ENCODE assay signal across 27 cellular contexts in the genomic region with DNA sequence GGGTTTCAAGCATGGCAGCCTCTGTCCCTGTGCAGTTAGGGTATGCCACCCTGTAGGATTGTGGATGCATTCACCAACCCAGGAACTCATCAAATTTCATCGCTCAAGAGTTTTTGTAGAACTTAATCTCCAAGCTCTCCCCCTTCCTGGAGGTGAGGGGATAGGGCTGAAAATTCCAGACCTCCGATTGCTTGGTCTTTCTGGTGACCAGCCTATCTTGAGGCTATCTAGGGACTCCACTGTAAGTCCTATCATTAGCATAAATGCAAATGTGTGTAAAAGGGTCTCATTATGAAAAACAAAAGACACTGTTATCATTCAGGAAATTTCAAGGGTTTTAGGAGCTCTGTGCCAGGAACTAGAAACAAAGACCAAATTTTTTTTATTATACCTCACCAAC.
"Had no signal": no experiment of that assay in that cellular context is flagged by ENCODE, and none has a peak within 500 bp of the region (broad histone marks: within the 10 kb centered on the region; RNA-seq: fewer than 3 reads in every experiment).

No MANE protein-coding gene starts in this region.

- H3K27me3 Mint-ChIP-seq: stimulated activated memory B cell treated with anti-CD40 and anti-IgM and Interleukin-4, amounts not matched to agents 10 μg/mL and 1 μg/mL and 100 μg/mL, for 72 hours; stimulated activated naive B cell treated with anti-CD40 and anti-IgM and Interleukin-4, amounts not matched to agents 10 μg/mL and 1 μg/mL and 100 μg/mL, for 72 hours; stimulated activated naive CD8-positive, alpha-beta T cell treated with anti-CD3 and anti-CD28 coated beads, Interleukin-15, amount 100 ng/mL, for 72 hours; stimulated activated naive CD8-positive, alpha-beta T cell treated with anti-CD3 and anti-CD28 coated beads, Interleukin-15, Interleukin-2, amounts not matched to agents 100 ng/mL and 50 ng/mL, for 24 hours; type B pancreatic cell had no signal

- H3K4me3 ChIP-seq: stomach, suprapubic skin, testis, thoracic aorta, thyroid gland, tibial artery, tibial nerve, transverse colon, upper lobe of left lung, upper lobe of right lung, uterus, vagina had no signal

- ATAC-seq: stimulated activated effector memory CD8-positive, alpha-beta T cell treated with anti-CD3 and anti-CD28 coated beads, Interleukin-12 subunit alpha, Interleukin-12 subunit beta, amount 100 ng/mL, for 72 hours; stimulated activated memory B cell treated with anti-CD40 and anti-IgM and Interleukin-4, amounts not matched to agents 10 μg/mL and 1 μg/mL and 100 μg/mL, for 72 hours; stimulated activated naive B cell treated with anti-CD40 and anti-IgM and Interleukin-4, amounts not matched to agents 10 μg/mL and 1 μg/mL and 100 μg/mL, for 72 hours; stimulated activated naive CD8-positive, alpha-beta T cell treated with anti-CD3 and anti-CD28 coated beads, Interleukin-15, amount 100 ng/mL, for 72 hours; stimulated activated naive CD8-positive, alpha-beta T cell treated with anti-CD3 and anti-CD28 coated beads, Interleukin-15, Interleukin-2, amounts not matched to agents 100 U/mL and 50 U/mL, for 24 hours; upper lobe of right lung had no signal

- H3K27ac Mint-ChIP-seq: stimulated activated effector memory CD8-positive, alpha-beta T cell treated with anti-CD3 and anti-CD28 coated beads, Interleukin-12 subunit alpha, Interleukin-12 subunit beta, amount 100 ng/mL, for 72 hours; stimulated activated memory B cell treated with anti-CD40 and anti-IgM and Interleukin-4, amounts not matched to agents 10 μg/mL and 1 μg/mL and 100 μg/mL, for 72 hours; stimulated activated naive B cell treated with anti-CD40 and anti-IgM and Interleukin-4, amounts not matched to agents 10 μg/mL and 1 μg/mL and 100 μg/mL, for 72 hours; stimulated activated naive CD8-positive, alpha-beta T cell treated with anti-CD3 and anti-CD28 coated beads, Interleukin-15, amount 100 ng/mL, for 72 hours; stimulated activated naive CD8-positive, alpha-beta T cell treated with anti-CD3 and anti-CD28 coated beads, Interleukin-15, Interleukin-2, amounts not matched to agents 100 ng/mL and 50 ng/mL, for 24 hours; type B pancreatic cell had no signal

- H3K36me3 Mint-ChIP-seq: stimulated activated effector memory CD8-positive, alpha-beta T cell treated with anti-CD3 and anti-CD28 coated beads, Interleukin-12 subunit alpha, Interleukin-12 subunit beta, amount 100 ng/mL, for 72 hours; stimulated activated memory B cell treated with anti-CD40 and anti-IgM and Interleukin-4, amounts not matched to agents 10 μg/mL and 1 μg/mL and 100 μg/mL, for 72 hours; stimulated activated naive B cell treated with anti-CD40 and anti-IgM and Interleukin-4, amounts not matched to agents 10 μg/mL and 1 μg/mL and 100 μg/mL, for 72 hours; type B pancreatic cell had no signal

- H3K4me1 ChIP-seq: stomach, suprapubic skin, testis, thyroid gland, tibial artery, tibial nerve, transverse colon, upper lobe of left lung, upper lobe of right lung, uterus, vagina had no signal

- H3K9me3 Mint-ChIP-seq: stimulated activated effector memory CD8-positive, alpha-beta T cell treated with anti-CD3 and anti-CD28 coated beads, Interleukin-12 subunit alpha, Interleukin-12 subunit beta, amount 100 ng/mL, for 72 hours; stimulated activated memory B cell treated with anti-CD40 and anti-IgM and Interleukin-4, amounts not matched to agents 10 μg/mL and 1 μg/mL and 100 μg/mL, for 72 hours; stimulated activated naive B cell treated with anti-CD40 and anti-IgM and Interleukin-4, amounts not matched to agents 10 μg/mL and 1 μg/mL and 100 μg/mL, for 72 hours; stimulated activated naive CD8-positive, alpha-beta T cell treated with anti-CD3 and anti-CD28 coated beads, Interleukin-15, amount 100 ng/mL, for 72 hours; stimulated activated naive CD8-positive, alpha-beta T cell treated with anti-CD3 and anti-CD28 coated beads, Interleukin-15, Interleukin-2, amounts not matched to agents 100 ng/mL and 50 ng/mL, for 24 hours had no signal

- H3K4me1 Mint-ChIP-seq: stimulated activated effector memory CD8-positive, alpha-beta T cell treated with anti-CD3 and anti-CD28 coated beads, Interleukin-12 subunit alpha, Interleukin-12 subunit beta, amount 100 ng/mL, for 72 hours; stimulated activated memory B cell treated with anti-CD40 and anti-IgM and Interleukin-4, amounts not matched to agents 10 μg/mL and 1 μg/mL and 100 μg/mL, for 72 hours; stimulated activated naive B cell treated with anti-CD40 and anti-IgM and Interleukin-4, amounts not matched to agents 10 μg/mL and 1 μg/mL and 100 μg/mL, for 72 hours; stimulated activated naive CD8-positive, alpha-beta T cell treated with anti-CD3 and anti-CD28 coated beads, Interleukin-15, amount 100 ng/mL, for 72 hours had no signal

- H3K27ac ChIP-seq: stomach, suprapubic skin, testis, thoracic aorta, thyroid gland, tibial artery, tibial nerve, transverse colon, upper lobe of left lung, upper lobe of right lung, uterus, vagina had no signal

- H3K36me3 ChIP-seq: stomach, suprapubic skin, thoracic aorta, thyroid gland, tibial artery, tibial nerve, transverse colon, upper lobe of left lung, upper lobe of right lung, uterus, vagina had no signal

- H3K27me3 ChIP-seq: stomach, suprapubic skin, testis, thyroid gland, tibial artery, tibial nerve, transverse colon, upper lobe of left lung, upper lobe of right lung, uterus, vagina had no signal

- H3K4me3 Mint-ChIP-seq: stimulated activated effector memory CD8-positive, alpha-beta T cell treated with anti-CD3 and anti-CD28 coated beads, Interleukin-12 subunit alpha, Interleukin-12 subunit beta, amount 100 ng/mL, for 72 hours; stimulated activated memory B cell treated with anti-CD40 and anti-IgM and Interleukin-4, amounts not matched to agents 10 μg/mL and 1 μg/mL and 100 μg/mL, for 72 hours; stimulated activated naive B cell treated with anti-CD40 and anti-IgM and Interleukin-4, amounts not matched to agents 10 μg/mL and 1 μg/mL and 100 μg/mL, for 72 hours; stimulated activated naive CD8-positive, alpha-beta T cell treated with anti-CD3 and anti-CD28 coated beads, Interleukin-15, amount 100 ng/mL, for 72 hours; stimulated activated naive CD8-positive, alpha-beta T cell treated with anti-CD3 and anti-CD28 coated beads, Interleukin-15, Interleukin-2, amounts not matched to agents 100 ng/mL and 50 ng/mL, for 24 hours; type B pancreatic cell had no signal

- DNase-seq: stimulated activated CD4-positive, alpha-beta T cell treated with anti-CD3 and anti-CD28 coated beads, Interleukin-2, amount 100 ng/mL, for 48 hours; stimulated activated CD4-positive, alpha-beta T cell treated with anti-CD3 and anti-CD28 coated beads, Interleukin-4, amount 100 ng/mL, for 1 hour; stimulated activated CD4-positive, alpha-beta T cell treated with anti-CD3 and anti-CD28 coated beads, Interleukin-4, amount 100 ng/mL, for 24 hours; stimulated activated CD4-positive, alpha-beta T cell treated with anti-CD3 and anti-CD28 coated beads, Interleukin-4, amount 100 ng/mL, for 4 hours; stimulated activated CD8-positive, alpha-beta memory T cell treated with anti-CD3 and anti-CD28 coated beads, Interleukin-4, amount 100 ng/mL, for 48 hours; stimulated activated naive B cell treated with anti-CD40 and anti-IgM and Interleukin-4, amounts not matched to agents 10 μg/mL and 1 μg/mL and 100 μg/mL, for 72 hours; stimulated activated naive CD4-positive, alpha-beta T cell; stimulated activated naive CD4-positive, alpha-beta T cell treated with Interleukin-2 at 50 U/mL for 16 hours; stimulated activated naive CD8-positive, alpha-beta T cell treated with anti-CD3 and anti-CD28 coated beads, Interleukin-15, amount 100 ng/mL, for 72 hours; stimulated activated naive CD8-positive, alpha-beta T cell treated with anti-CD3 and anti-CD28 coated beads, Interleukin-15, Interleukin-2, amounts not matched to agents 100 U/mL and 50 U/mL, for 24 hours; stomach; substantia nigra; testis; thyroid gland; tibial artery; transverse colon; upper lobe of left lung; upper lobe of right lung; uterus had no signal

- H3K9me3 ChIP-seq: stomach, suprapubic skin, testis, thoracic aorta, thyroid gland, tibial artery, tibial nerve, transverse colon, upper lobe of left lung, upper lobe of right lung, uterus, vagina had no signal
